10 cellular contexts compared by ENCODE assay signal in the genomic region with DNA sequence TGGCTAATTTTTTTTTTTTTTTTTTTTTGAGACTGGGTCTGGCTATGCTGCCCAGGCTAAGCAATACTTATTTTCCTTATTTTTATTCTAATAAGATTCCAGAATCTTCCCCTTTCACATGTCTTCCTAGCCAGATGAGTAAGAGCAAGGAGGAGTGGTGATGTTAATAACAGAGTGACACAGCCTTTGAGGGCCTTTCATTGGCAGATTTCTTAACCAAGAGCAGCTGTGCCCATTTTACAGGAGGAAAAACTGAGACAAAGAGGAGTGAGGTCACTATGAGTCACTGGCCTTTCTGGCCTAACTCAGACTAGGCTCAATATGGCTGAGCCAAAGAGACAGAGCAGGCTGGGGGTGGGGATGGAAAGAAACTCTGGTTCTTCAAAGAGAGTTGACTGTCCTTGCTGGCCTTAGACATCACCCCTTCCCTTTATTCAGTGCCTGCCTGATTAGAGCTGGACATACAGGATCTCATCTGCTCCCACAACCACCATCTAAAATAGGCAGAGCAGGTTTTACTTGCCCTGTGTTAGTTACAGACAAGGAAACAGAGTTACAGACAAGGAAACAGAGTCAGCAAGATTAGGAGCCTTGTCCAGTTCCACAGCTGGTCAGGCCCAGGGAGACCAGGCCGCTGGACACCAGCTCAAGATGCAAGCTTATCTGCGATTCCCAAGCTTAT. TPM values are rescaled to one million over a fixed set of nuclear protein-coding genes. Genes with fewer than 3 reads are reported as not detected.
DNase-seq lines count a peak whose midpoint lies in the region; ATAC-seq lines count a peak whose summit lies in the region.
"Had no signal": no experiment of that assay in that cellular context is flagged by ENCODE, and none has a peak within 500 bp of the region (broad histone marks: within the 10 kb centered on the region; RNA-seq: fewer than 3 reads in every experiment).

No MANE protein-coding gene starts in this region.

- H3K9me3 Mint-ChIP-seq in dendritic cell treated with granulocyte-macrophage colony-stimulating factor and Interleukin-4, amounts not matched to agents 40 ng/mL and 50 ng/mL, for 4 days = no peaks in the 10 kb centered on the region
- H3K9me3 Mint-ChIP-seq in stimulated activated effector memory CD8-positive, alpha-beta T cell treated with anti-CD3 and anti-CD28 coated beads, Interleukin-12 subunit alpha, Interleukin-12 subunit beta, amount 100 ng/mL, for 72 hours = no peaks in the 10 kb centered on the region

- H3K9me2 ChIP-seq in Karpas-422 (replicated peaks; ENCODE audit: insufficient read depth, low read length) = no peaks in the 10 kb centered on the region

- intact Hi-C loops in dendritic cell treated with granulocyte-macrophage colony-stimulating factor and Interleukin-4, amounts not matched to agents 40 ng/mL and 50 ng/mL, for 4 days (cut with micrococcal nuclease) = loop anchor here (5.0 kb wide), 1 partner anchor 49 kb away; a partner anchor contains a TSS

- H3K36me3 Mint-ChIP-seq in dendritic cell treated with granulocyte-macrophage colony-stimulating factor and Interleukin-4, amounts not matched to agents 40 ng/mL and 50 ng/mL, for 4 days (ENCODE audit: low read depth) = no peaks in the 10 kb centered on the region
- peaks cover 6% of the 10 kb centered on the region for H3K36me3 Mint-ChIP-seq in stimulated activated effector memory CD8-positive, alpha-beta T cell treated with anti-CD3 and anti-CD28 coated beads, Interleukin-12 subunit alpha, Interleukin-12 subunit beta, amount 100 ng/mL, for 72 hours

- ATAC-seq in stimulated activated effector memory CD8-positive, alpha-beta T cell treated with anti-CD3 and anti-CD28 coated beads, Interleukin-12 subunit alpha, Interleukin-12 subunit beta, amount 100 ng/mL, for 72 hours = peak; percentile 70
- no peak for ATAC-seq in GM19452 (IDR thresholded peaks at IDR 0.05; ENCODE audit: unreplicated experiment)
- ATAC-seq: gastroesophageal sphincter had no signal

- H3K27me3 ChIP-seq in Karpas-422 (ENCODE audit: low read length) = no peaks in the 10 kb centered on the region
- H3K27me3 ChIP-seq: gastroesophageal sphincter, upper lobe of right lung had no signal

- H3K36me3 ChIP-seq in Karpas-422 (ENCODE audit: insufficient read depth, low read length) = no peaks in the 10 kb centered on the region
- H3K36me3 ChIP-seq: gastroesophageal sphincter, upper lobe of right lung had no signal

- no peaks in the 10 kb centered on the region for H3K9me3 ChIP-seq in Karpas-422 (ENCODE audit: low read length)
- H3K9me3 ChIP-seq: gastroesophageal sphincter, upper lobe of right lung had no signal

- H3K27me3 Mint-ChIP-seq in dendritic cell treated with granulocyte-macrophage colony-stimulating factor and Interleukin-4, amounts not matched to agents 40 ng/mL and 50 ng/mL, for 4 days = peaks cover 7% of the 10 kb centered on the region

- peaks cover 43% of the 10 kb centered on the region for H3K4me1 Mint-ChIP-seq in dendritic cell treated with granulocyte-macrophage colony-stimulating factor and Interleukin-4, amounts not matched to agents 40 ng/mL and 50 ng/mL, for 4 days (ENCODE audit: low read depth)
- H3K4me1 Mint-ChIP-seq in stimulated activated effector memory CD8-positive, alpha-beta T cell treated with anti-CD3 and anti-CD28 coated beads, Interleukin-12 subunit alpha, Interleukin-12 subunit beta, amount 100 ng/mL, for 72 hours = peaks cover 72% of the 10 kb centered on the region

- no peak overlapping the region for H3K4me3 ChIP-seq in Karpas-422 (ENCODE audit: low read length)
- H3K4me3 ChIP-seq: gastroesophageal sphincter, upper lobe of right lung had no signal

- no peak overlapping the region for H3K4me3 Mint-ChIP-seq in dendritic cell treated with granulocyte-macrophage colony-stimulating factor and Interleukin-4, amounts not matched to agents 40 ng/mL and 50 ng/mL, for 4 days
- no peak overlapping the region for H3K4me3 Mint-ChIP-seq in stimulated activated effector memory CD8-positive, alpha-beta T cell treated with anti-CD3 and anti-CD28 coated beads, Interleukin-12 subunit alpha, Interleukin-12 subunit beta, amount 100 ng/mL, for 72 hours

- no peak overlapping the region for H2AFZ ChIP-seq in Karpas-422 (ENCODE audit: low read length)

- peaks cover 9% of the 10 kb centered on the region for H3K4me1 ChIP-seq in Karpas-422 (ENCODE audit: low read length)

- no peak overlapping the region for H3K27ac ChIP-seq in Karpas-422 (ENCODE audit: low read length)

- DNase-seq in activated CD4-positive, alpha-beta T cell treated with anti-CD3 and anti-CD28 coated beads for 4 hours = peak; percentile 28 to 34
- no peak for DNase-seq in activated CD4-positive, alpha-beta T cell treated with anti-CD3 and anti-CD28 coated beads for 1 hour
- DNase-seq in RKO (ENCODE audit: low spot score) (peak; percentile 38), Karpas-422 (no peak), mesenteric fat pad (ENCODE audit: low spot score) (no peak)
- no peak for DNase-seq in stimulated activated effector memory CD8-positive, alpha-beta T cell treated with anti-CD3 and anti-CD28 coated beads, Interleukin-12 subunit alpha, Interleukin-12 subunit beta, amount 100 ng/mL, for 72 hours (ENCODE audit: low spot score in 2 of 2)

- H3K79me2 ChIP-seq in Karpas-422 (ENCODE audit: low read length) = no peaks in the 10 kb centered on the region

- H3K4me2 ChIP-seq in Karpas-422 (ENCODE audit: low read depth, low read length, poor library complexity, severe bottlenecking) = no peak overlapping the region

- H4K20me1 ChIP-seq in Karpas-422 (ENCODE audit: insufficient read depth, low read depth, low read length) = no peaks in the 10 kb centered on the region

- H3K27ac Mint-ChIP-seq in dendritic cell treated with granulocyte-macrophage colony-stimulating factor and Interleukin-4, amounts not matched to agents 40 ng/mL and 50 ng/mL, for 4 days = peak overlapping the region; percentile 20
- peak overlapping the region; percentile 97 for H3K27ac Mint-ChIP-seq in stimulated activated effector memory CD8-positive, alpha-beta T cell treated with anti-CD3 and anti-CD28 coated beads, Interleukin-12 subunit alpha, Interleukin-12 subunit beta, amount 100 ng/mL, for 72 hours

- no peak overlapping the region for H3K9ac ChIP-seq in Karpas-422 (ENCODE audit: low read length)

RNA-seq across cellular contexts. Expression of a gene that starts 50.0 kb away (rescaled TPM):
- 8.2 and 25.9 TPM in 2 replicates for total RNA-seq in Karpas-422 (2014; rRNA removed; shearing (Covaris generic); ENCODE audit: low replicate concordance)
- 70.7 TPM for total RNA-seq in mesenteric fat pad

Comparison
In these comparisons a context has a peak if more than half of its experiments do, and no peak if none do; other contexts are left out.
1. DNase-seq: peak in activated CD4-positive, alpha-beta T cell treated with anti-CD3 and anti-CD28 coated beads for 4 hours (2 of 2) and RKO (single experiment); none in activated CD4-positive, alpha-beta T cell treated with anti-CD3 and anti-CD28 coated beads for 1 hour (single experiment), stimulated activated effector memory CD8-positive, alpha-beta T cell treated with anti-CD3 and anti-CD28 coated beads, Interleukin-12 subunit alpha, Interleukin-12 subunit beta, amount 100 ng/mL, for 72 hours (0 of 2), Karpas-422 (single experiment) and mesenteric fat pad (single experiment).